ENCODE assay signal across 20 cellular contexts in the genomic region with DNA sequence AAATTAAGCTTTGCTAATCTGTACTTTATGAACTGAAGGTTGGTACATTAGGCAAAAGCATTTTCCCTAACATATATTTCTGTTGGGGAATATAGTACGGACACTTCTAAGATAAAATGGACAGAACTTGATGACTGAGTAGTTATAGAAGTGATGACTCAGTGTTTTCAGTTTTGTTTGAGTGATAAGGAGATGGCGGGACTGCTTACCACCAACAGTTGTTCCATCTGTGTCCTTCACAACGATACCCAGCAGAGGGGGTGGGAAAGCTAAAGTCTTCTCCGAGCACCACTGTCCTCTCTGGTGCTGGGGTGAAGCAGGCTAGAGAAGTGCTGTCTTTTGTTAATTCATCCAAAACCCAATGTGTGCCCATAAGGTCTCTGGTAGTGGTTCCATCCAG.
DNase-seq lines count a peak whose midpoint lies in the region; ATAC-seq, FAIRE-seq and TF ChIP-seq lines count a peak whose summit lies in the region.
"Had no signal": no experiment of that assay in that cellular context is flagged by ENCODE, and none has a peak within 500 bp of the region (broad histone marks: within the 10 kb centered on the region; RNA-seq: fewer than 3 reads in every experiment).

No MANE protein-coding gene starts in this region.

- POLR2A ChIA-PET in A549 (lab: Yijun Ruan, JAX), result no interaction called here
- POLR2A ChIA-PET in CD8-positive, alpha-beta memory T cell (lab: Charles Lee), result no interaction called here

- peaks cover 9 to 61% of the 10 kb centered on the region in 2 donors for H3K27me3 Mint-ChIP-seq in CD8-positive, alpha-beta memory T cell

- H3K36me3 ChIP-seq in brain microvascular endothelial cell (replicated peaks) (no peaks in the 10 kb centered on the region), transverse colon (no peaks in the 10 kb centered on the region)
- no peaks in the 10 kb centered on the region for H3K36me3 ChIP-seq in CD8-positive, alpha-beta memory T cell (ENCODE audit: insufficient read depth, low read length)

- no peak overlapping the region for H3K4me2 ChIP-seq in A549
- H3K4me2 ChIP-seq: GM23338, SK-N-SH had no signal

- in situ Hi-C loops in brain microvascular endothelial cell (cut with HindIII; ENCODE audit: low pct_ligation_motif_present, low sequenced_read_pairs), result no loop called here
- in situ Hi-C loops in transverse colon (cut with MboI; ENCODE audit: low pct_ligation_motif_present in 1 of 4, low pct_unique_long_range_greater_than_20kb in 1 of 4, low sequenced_read_pairs in 3 of 4), result no loop called here

- intact Hi-C loops in transverse colon (cut with DNase I; ENCODE audit: low total_unique reads), result no loop called here

- H3K9me3 Mint-ChIP-seq in CD8-positive, alpha-beta memory T cell, result no peaks in the 10 kb centered on the region
- H3K9me3 Mint-ChIP-seq: GM23338 had no signal

- H3K27ac ChIP-seq in A549 (no peak overlapping the region), brain microvascular endothelial cell (no peak overlapping the region), transverse colon (no peak overlapping the region)
- no peak overlapping the region for H3K27ac ChIP-seq in CD8-positive, alpha-beta memory T cell (ENCODE audit: low read depth, low read length)

- no peak for TF ChIP-seq RAD21 in A549 (conservative IDR thresholded peaks at IDR 0.05 in 1 of 2, IDR thresholded peaks at IDR 0.05 in 1 of 2)

- H3K27me3 ChIP-seq in brain microvascular endothelial cell (replicated peaks) (no peaks in the 10 kb centered on the region), transverse colon (peaks cover 7% of the 10 kb centered on the region)
- no peaks in the 10 kb centered on the region for H3K27me3 ChIP-seq in CD8-positive, alpha-beta memory T cell (ENCODE audit: insufficient read depth, low read length, poor library complexity, severe bottlenecking)

- H3K4me3 ChIP-seq in A549 (no peak overlapping the region), brain microvascular endothelial cell (ENCODE audit: low read depth, low read length) (no peak overlapping the region), transverse colon (no peak overlapping the region)
- no peak overlapping the region for H3K4me3 ChIP-seq in CD8-positive, alpha-beta memory T cell (ENCODE audit: low read length)
- H3K4me3 ChIP-seq: GM23338 had no signal

- H3K4me1 Mint-ChIP-seq in CD8-positive, alpha-beta memory T cell, result no peaks in the 10 kb centered on the region
- H3K4me1 Mint-ChIP-seq: GM23338 had no signal

- no peaks in the 10 kb centered on the region for H3K9me3 ChIP-seq in A549
- no peaks in the 10 kb centered on the region for H3K9me3 ChIP-seq in transverse colon
- H3K9me3 ChIP-seq in CD8-positive, alpha-beta memory T cell (ENCODE audit: low read length), result no peaks in the 10 kb centered on the region
- H3K9me3 ChIP-seq: SK-N-SH had no signal

- H3K27ac Mint-ChIP-seq in CD8-positive, alpha-beta memory T cell, result no peak overlapping the region
- H3K27ac Mint-ChIP-seq: CD4-positive, CD25-positive, alpha-beta regulatory T cell; GM23338 had no signal

- no peak for TF ChIP-seq CTCF in A549 (IDR thresholded peaks at IDR 0.05)
- TF ChIP-seq CTCF in brain microvascular endothelial cell (IDR thresholded peaks at IDR 0.05; ENCODE audit: low read depth, low read length, missing control alignments), result no peak
- no peak for TF ChIP-seq CTCF in transverse colon (IDR thresholded peaks at IDR 0.05)

- WGBS in A549 (ENCODE audit: missing lambda C conversion rate), result 37% methylated on average over 4 of the region's 4 CpGs
- WGBS in transverse colon (ENCODE audit: low coverage in 1 of 2), 2 donors, result 88 to 91% methylated on average over 4 of the region's 4 CpGs

- H3K4me1 ChIP-seq in A549 (no peaks in the 10 kb centered on the region), transverse colon (no peaks in the 10 kb centered on the region)
- H3K4me1 ChIP-seq in CD8-positive, alpha-beta memory T cell (ENCODE audit: insufficient read depth, low read length), result no peaks in the 10 kb centered on the region

- TF ChIP-seq POLR2A in A549 (IDR thresholded peaks at IDR 0.05; ENCODE audit: low read length) (no peak), transverse colon (IDR thresholded peaks at IDR 0.05) (no peak)

- H3K4me3 Mint-ChIP-seq in CD8-positive, alpha-beta memory T cell, result no peak overlapping the region
- H3K4me3 Mint-ChIP-seq: CD4-positive, CD25-positive, alpha-beta regulatory T cell; GM23338 had no signal

- no peak for TF ChIP-seq EP300 in A549 (IDR thresholded peaks at IDR 0.05)
- TF ChIP-seq EP300 in transverse colon (IDR thresholded peaks at IDR 0.05; ENCODE audit: low read depth), result no peak

- DNase-seq in A549 (ENCODE audit: low read depth in 1 of 2, low spot score in 1 of 2), result no peak
- peak; percentile 5 for DNase-seq in OCI-M2 (lab: John Stamatoyannopoulos, UW; ENCODE audit: unreplicated experiment)
- peak; percentile 29 for DNase-seq in brain microvascular endothelial cell
- DNase-seq in NCI-H128 (lab: John Stamatoyannopoulos, UW; ENCODE audit: unreplicated experiment), result no peak
- DNase-seq in dermis blood vessel endothelial cell, result no peak
- no peak for DNase-seq in transverse colon
- DNase-seq in CD8-positive, alpha-beta memory T cell, result no peak
- DNase-seq: ACHN; CD4-positive, CD25-positive, alpha-beta regulatory T cell; Karpas-422; MM.1S; NCI-H1092 treated with DMSO at 0.1 percent for 48 hours; NCI-H1694; NCI-H226; NCI-H524 treated with DMSO at 0.1 percent for 48 hours; SHP77; SK-N-SH had no signal

- CTCF ChIA-PET in A549 (lab: Yijun Ruan, JAX), result interaction anchor here (0.8 to 2.0 kb wide), 3 partner anchors 10 to 39 kb away, joined by 3 to 4 read pairs (median 4); no protein-coding TSS in a partner anchor
- CTCF ChIA-PET in CD8-positive, alpha-beta memory T cell (lab: Charles Lee), result interaction anchor here (1.1 kb wide), 1 partner anchor 13 kb away, joined by 3 read pairs; no protein-coding TSS in a partner anchor

- FAIRE-seq in A549 (lab: Jason Lieb, UNC), result no peak

- peaks cover 0 to 3% (median 0%) of the 10 kb centered on the region in 3 donors for H3K36me3 Mint-ChIP-seq in CD8-positive, alpha-beta memory T cell
- H3K36me3 Mint-ChIP-seq: CD4-positive, CD25-positive, alpha-beta regulatory T cell had no signal

- ATAC-seq in A549 (no peak), GM18867 (IDR thresholded peaks at IDR 0.05; ENCODE audit: unreplicated experiment) (peak; percentile 68)
- ATAC-seq: GM23338, HCT116 had no signal

TF ChIP-seq in A549, 52 proteins besides CTCF, POLR2A, EP300 and RAD21:
- TF ChIP-seq JUN (IDR thresholded peaks at IDR 0.05) (no peak), ZNF302 (CRISPR knock-in tag; IDR thresholded peaks at IDR 0.05) (no peak), BHLHE40 (IDR thresholded peaks at IDR 0.05; ENCODE audit: low read depth, low read length) (no peak), CHD2 (IDR thresholded peaks at IDR 0.05; ENCODE audit: low read length, partially characterized antibody) (no peak), MAFK (IDR thresholded peaks at IDR 0.05; ENCODE audit: partially characterized antibody) (peak; percentile 91), POLR2AphosphoS2 (conservative IDR thresholded peaks at IDR 0.05; ENCODE audit: low read length) (no peak), TP53 (CRISPR knock-in tag; IDR thresholded peaks at IDR 0.05) (no peak)
- TF ChIP-seq, protein P1, sequence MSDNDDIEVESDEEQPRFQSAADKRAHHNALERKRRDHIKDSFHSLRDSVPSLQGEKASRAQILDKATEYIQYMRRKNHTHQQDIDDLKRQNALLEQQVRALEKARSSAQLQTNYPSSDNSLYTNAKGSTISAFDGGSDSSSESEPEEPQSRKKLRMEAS (IDR thresholded peaks at IDR 0.05), result no peak

Comparison
In these comparisons a context has a peak if more than half of its experiments do, and no peak if none do; other contexts are left out.
1. DNase-seq: peak in OCI-M2 (single experiment) and brain microvascular endothelial cell (single experiment); none in A549 (0 of 2), NCI-H128 (single experiment), dermis blood vessel endothelial cell (single experiment), transverse colon (single experiment) and CD8-positive, alpha-beta memory T cell (0 of 5).